Comparison of ENCODE assay signal across 1 cellular context in the genomic region with DNA sequence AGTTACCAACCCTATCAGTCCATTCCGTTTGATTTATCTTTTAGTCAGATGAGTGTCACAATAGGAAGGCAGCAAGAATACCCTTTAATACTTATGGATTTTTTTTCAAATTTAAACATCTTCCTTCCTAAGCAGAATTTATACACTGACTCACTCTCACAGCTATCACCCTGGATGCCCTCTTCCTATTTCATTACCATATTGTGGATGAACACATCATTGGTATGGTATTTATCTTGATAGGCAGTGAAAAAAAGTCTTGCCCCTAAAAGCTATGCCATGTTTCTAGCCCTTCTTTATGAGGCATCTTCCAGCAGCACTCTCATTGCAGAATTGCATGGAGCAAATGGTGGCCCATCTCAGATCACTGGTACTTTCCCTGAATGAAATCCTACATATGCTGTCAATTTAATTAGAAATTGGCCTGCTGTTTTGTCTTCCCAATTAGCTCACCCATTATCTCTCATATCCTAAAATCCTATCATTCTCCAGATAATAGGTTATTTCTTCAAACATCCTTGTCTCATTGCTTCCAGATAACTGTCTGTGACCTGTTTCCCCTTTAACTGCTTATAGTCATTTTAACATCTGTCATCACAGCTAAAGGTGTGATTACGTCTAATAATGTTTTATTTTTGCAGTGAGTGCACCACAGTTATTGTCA.
TF ChIP-seq lines count a peak whose summit lies in the region.

No MANE protein-coding gene starts in this region.

TF ChIP-seq in HepG2, 621 proteins besides CTCF, POLR2A, EP300 and RAD21 (continued from another document):
- TF ChIP-seq CSRNP2 (CRISPR knock-in tag; conservative IDR thresholded peaks at IDR 0.05; ENCODE audit: low read depth) = no peak
- TF ChIP-seq RELA (CRISPR knock-in tag; IDR thresholded peaks at IDR 0.05) = no peak
- no peak for TF ChIP-seq NCOR1 (IDR thresholded peaks at IDR 0.05; ENCODE audit: borderline replicate concordance, low read length)
- no peak for TF ChIP-seq ZNF10 (CRISPR knock-in tag; IDR thresholded peaks at IDR 0.05; ENCODE audit: borderline replicate concordance, low read depth)
- TF ChIP-seq, protein P1, sequence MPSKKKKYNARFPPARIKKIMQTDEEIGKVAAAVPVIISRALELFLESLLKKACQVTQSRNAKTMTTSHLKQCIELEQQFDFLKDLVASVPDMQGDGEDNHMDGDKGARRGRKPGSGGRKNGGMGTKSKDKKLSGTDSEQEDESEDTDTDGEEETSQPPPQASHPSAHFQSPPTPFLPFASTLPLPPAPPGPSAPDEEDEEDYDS (CRISPR knock-in tag; IDR thresholded peaks at IDR 0.05) = no peak
- no peak for TF ChIP-seq TBX2 (CRISPR knock-in tag; IDR thresholded peaks at IDR 0.05; ENCODE audit: borderline replicate concordance)
- TF ChIP-seq SP2 (CRISPR knock-in tag; IDR thresholded peaks at IDR 0.05) = no peak
- no peak for TF ChIP-seq RCOR2 (CRISPR knock-in tag; IDR thresholded peaks at IDR 0.05)
- TF ChIP-seq ZSCAN20 (CRISPR knock-in tag; IDR thresholded peaks at IDR 0.05; ENCODE audit: borderline replicate concordance) = no peak
- TF ChIP-seq U2AF1 (optimal IDR thresholded peaks at IDR 0.05; ENCODE audit: low read depth, low read length) = no peak
- no peak for TF ChIP-seq ZNF205 (CRISPR knock-in tag; IDR thresholded peaks at IDR 0.05)
- TF ChIP-seq PAX8 (CRISPR knock-in tag; IDR thresholded peaks at IDR 0.05; ENCODE audit: borderline replicate concordance) = no peak
- no peak for TF ChIP-seq PHF5A (CRISPR knock-in tag; IDR thresholded peaks at IDR 0.05; ENCODE audit: low read depth, unreplicated experiment)
